ENCODE assay signal across 1 cellular context in the genomic region with DNA sequence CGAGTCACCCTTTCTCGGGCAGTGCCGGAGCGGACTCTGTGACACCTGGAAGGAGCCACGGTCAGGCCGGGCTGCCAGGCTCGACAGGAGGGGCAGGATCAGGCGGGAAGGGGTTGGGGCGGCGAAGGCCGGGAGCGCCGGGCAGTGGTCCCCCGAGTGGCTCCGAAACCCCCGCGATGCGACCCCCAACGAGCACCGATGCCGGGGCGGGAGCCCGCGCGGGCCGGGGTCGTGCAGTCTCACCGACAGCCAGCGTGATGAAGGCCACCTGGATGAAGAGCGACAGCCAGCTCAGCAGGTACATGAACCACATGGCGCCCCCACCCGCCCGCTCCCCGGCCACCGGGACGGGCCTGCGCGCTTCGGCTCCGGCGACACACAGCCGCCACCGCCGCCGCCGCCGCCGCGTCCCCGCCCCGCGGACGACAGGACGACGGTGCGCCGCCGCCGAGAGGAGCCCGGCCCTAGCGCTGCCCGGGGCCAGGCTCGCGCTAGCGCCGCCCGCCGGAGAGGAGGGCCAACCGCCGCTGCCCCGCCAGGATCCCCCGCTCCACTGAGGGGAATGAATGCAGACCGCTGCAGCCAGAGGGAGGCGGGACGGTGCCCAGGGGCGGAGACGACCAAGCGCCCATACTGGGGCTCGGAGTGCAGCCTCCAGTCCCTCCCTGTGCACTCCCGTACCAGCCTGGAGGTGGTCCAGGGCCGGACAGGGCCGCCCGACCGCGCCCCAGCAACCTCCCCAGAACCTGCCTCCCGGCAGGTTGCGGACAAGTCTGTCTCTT.
TF ChIP-seq lines count a peak whose summit lies in the region.

TSS of gene TEX261 (minus strand) at position 429 of the 782 bp plus-strand sequence. CDS start at position 313, 116 bp downstream.

TF ChIP-seq in GM12878, 131 proteins besides CTCF, POLR2A, EP300 and RAD21 (continued from another document and continues in another):
- TF ChIP-seq, protein P1, sequence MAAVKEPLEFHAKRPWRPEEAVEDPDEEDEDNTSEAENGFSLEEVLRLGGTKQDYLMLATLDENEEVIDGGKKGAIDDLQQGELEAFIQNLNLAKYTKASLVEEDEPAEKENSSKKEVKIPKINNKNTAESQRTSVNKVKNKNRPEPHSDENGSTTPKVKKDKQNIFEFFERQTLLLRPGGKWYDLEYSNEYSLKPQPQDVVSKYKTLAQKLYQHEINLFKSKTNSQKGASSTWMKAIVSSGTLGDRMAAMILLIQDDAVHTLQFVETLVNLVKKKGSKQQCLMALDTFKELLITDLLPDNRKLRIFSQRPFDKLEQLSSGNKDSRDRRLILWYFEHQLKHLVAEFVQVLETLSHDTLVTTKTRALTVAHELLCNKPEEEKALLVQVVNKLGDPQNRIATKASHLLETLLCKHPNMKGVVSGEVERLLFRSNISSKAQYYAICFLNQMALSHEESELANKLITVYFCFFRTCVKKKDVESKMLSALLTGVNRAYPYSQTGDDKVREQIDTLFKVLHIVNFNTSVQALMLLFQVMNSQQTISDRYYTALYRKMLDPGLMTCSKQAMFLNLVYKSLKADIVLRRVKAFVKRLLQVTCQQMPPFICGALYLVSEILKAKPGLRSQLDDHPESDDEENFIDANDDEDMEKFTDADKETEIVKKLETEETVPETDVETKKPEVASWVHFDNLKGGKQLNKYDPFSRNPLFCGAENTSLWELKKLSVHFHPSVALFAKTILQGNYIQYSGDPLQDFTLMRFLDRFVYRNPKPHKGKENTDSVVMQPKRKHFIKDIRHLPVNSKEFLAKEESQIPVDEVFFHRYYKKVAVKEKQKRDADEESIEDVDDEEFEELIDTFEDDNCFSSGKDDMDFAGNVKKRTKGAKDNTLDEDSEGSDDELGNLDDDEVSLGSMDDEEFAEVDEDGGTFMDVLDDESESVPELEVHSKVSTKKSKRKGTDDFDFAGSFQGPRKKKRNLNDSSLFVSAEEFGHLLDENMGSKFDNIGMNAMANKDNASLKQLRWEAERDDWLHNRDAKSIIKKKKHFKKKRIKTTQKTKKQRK (IDR thresholded peaks at IDR 0.05; ENCODE audit: low read depth, low read length) = no peak
- TF ChIP-seq SMAD1 (IDR thresholded peaks at IDR 0.05; ENCODE audit: low read depth, partially characterized antibody) (no peak), MAX (IDR thresholded peaks at IDR 0.05; ENCODE audit: low read depth, low read length) (no peak), HCFC1 (IDR thresholded peaks at IDR 0.05; ENCODE audit: low read length) (peak; percentile 64), CBFB (IDR thresholded peaks at IDR 0.05; ENCODE audit: low read depth) (0 out of 2 replicates have a peak, but pooled peaks have one; percentile 4), NR2C1 (IDR thresholded peaks at IDR 0.05) (peak; percentile 37; the same call in 1 of the 2 replicates), SMARCA5 (IDR thresholded peaks at IDR 0.05) (peak; percentile 98), YY1 (IDR thresholded peaks at IDR 0.05; ENCODE audit: low read depth, low read length) (peak; percentile 73), DPF2 (IDR thresholded peaks at IDR 0.05) (no peak), PBX3 (IDR thresholded peaks at IDR 0.05; ENCODE audit: insufficient replicate concordance, low read depth, low read length) (no peak), RFX5 (IDR thresholded peaks at IDR 0.05; ENCODE audit: low read depth, low read length) (no peak), PAX5 (IDR thresholded peaks at IDR 0.05; ENCODE audit: borderline replicate concordance, low read depth, low read length) (0 out of 2 replicates have a peak, but pooled peaks have one; percentile 30), TCF3 (IDR thresholded peaks at IDR 0.05; ENCODE audit: borderline replicate concordance, insufficient read depth, low read depth, low read length) (no peak), ZNF687 (IDR thresholded peaks at IDR 0.05) (0 out of 2 replicates have a peak, but pooled peaks have one; percentile 57), YBX1 (IDR thresholded peaks at IDR 0.05) (no peak), BHLHE40 (IDR thresholded peaks at IDR 0.05; ENCODE audit: borderline replicate concordance in 1 of 2, low read depth in 2 of 2, low read length in 1 of 2) (peak in 1 of 2 experiments; percentile 75; a peak in 2 of 4 replicates), HDAC6 (IDR thresholded peaks at IDR 0.05; ENCODE audit: unreplicated experiment) (no peak), MEF2A (IDR thresholded peaks at IDR 0.05; ENCODE audit: insufficient read depth, low read depth, low read length) (0 out of 2 replicates have a peak, but pooled peaks have one; percentile 17), SREBF2 (IDR thresholded peaks at IDR 0.05; ENCODE audit: low read length) (no peak)
- TF ChIP-seq, protein P2, sequence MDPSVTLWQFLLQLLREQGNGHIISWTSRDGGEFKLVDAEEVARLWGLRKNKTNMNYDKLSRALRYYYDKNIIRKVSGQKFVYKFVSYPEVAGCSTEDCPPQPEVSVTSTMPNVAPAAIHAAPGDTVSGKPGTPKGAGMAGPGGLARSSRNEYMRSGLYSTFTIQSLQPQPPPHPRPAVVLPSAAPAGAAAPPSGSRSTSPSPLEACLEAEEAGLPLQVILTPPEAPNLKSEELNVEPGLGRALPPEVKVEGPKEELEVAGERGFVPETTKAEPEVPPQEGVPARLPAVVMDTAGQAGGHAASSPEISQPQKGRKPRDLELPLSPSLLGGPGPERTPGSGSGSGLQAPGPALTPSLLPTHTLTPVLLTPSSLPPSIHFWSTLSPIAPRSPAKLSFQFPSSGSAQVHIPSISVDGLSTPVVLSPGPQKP (IDR thresholded peaks at IDR 0.05; ENCODE audit: low read depth, low read length) = no peak
- TF ChIP-seq, protein P3, sequence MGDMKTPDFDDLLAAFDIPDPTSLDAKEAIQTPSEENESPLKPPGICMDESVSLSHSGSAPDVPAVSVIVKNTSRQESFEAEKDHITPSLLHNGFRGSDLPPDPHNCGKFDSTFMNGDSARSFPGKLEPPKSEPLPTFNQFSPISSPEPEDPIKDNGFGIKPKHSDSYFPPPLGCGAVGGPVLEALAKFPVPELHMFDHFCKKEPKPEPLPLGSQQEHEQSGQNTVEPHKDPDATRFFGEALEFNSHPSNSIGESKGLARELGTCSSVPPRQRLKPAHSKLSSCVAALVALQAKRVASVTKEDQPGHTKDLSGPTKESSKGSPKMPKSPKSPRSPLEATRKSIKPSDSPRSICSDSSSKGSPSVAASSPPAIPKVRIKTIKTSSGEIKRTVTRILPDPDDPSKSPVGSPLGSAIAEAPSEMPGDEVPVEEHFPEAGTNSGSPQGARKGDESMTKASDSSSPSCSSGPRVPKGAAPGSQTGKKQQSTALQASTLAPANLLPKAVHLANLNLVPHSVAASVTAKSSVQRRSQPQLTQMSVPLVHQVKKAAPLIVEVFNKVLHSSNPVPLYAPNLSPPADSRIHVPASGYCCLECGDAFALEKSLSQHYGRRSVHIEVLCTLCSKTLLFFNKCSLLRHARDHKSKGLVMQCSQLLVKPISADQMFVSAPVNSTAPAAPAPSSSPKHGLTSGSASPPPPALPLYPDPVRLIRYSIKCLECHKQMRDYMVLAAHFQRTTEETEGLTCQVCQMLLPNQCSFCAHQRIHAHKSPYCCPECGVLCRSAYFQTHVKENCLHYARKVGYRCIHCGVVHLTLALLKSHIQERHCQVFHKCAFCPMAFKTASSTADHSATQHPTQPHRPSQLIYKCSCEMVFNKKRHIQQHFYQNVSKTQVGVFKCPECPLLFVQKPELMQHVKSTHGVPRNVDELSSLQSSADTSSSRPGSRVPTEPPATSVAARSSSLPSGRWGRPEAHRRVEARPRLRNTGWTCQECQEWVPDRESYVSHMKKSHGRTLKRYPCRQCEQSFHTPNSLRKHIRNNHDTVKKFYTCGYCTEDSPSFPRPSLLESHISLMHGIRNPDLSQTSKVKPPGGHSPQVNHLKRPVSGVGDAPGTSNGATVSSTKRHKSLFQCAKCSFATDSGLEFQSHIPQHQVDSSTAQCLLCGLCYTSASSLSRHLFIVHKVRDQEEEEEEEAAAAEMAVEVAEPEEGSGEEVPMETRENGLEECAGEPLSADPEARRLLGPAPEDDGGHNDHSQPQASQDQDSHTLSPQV (IDR thresholded peaks at IDR 0.05) = peak; percentile 53; the same call in 1 of the 2 replicates
- TF ChIP-seq, protein P4, sequence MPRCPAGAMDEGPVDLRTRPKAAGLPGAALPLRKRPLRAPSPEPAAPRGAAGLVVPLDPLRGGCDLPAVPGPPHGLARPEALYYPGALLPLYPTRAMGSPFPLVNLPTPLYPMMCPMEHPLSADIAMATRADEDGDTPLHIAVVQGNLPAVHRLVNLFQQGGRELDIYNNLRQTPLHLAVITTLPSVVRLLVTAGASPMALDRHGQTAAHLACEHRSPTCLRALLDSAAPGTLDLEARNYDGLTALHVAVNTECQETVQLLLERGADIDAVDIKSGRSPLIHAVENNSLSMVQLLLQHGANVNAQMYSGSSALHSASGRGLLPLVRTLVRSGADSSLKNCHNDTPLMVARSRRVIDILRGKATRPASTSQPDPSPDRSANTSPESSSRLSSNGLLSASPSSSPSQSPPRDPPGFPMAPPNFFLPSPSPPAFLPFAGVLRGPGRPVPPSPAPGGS (IDR thresholded peaks at IDR 0.05; ENCODE audit: borderline replicate concordance, insufficient read depth, low read depth, low read length, poor library complexity, severe bottlenecking) = no peak
- TF ChIP-seq, protein P5, sequence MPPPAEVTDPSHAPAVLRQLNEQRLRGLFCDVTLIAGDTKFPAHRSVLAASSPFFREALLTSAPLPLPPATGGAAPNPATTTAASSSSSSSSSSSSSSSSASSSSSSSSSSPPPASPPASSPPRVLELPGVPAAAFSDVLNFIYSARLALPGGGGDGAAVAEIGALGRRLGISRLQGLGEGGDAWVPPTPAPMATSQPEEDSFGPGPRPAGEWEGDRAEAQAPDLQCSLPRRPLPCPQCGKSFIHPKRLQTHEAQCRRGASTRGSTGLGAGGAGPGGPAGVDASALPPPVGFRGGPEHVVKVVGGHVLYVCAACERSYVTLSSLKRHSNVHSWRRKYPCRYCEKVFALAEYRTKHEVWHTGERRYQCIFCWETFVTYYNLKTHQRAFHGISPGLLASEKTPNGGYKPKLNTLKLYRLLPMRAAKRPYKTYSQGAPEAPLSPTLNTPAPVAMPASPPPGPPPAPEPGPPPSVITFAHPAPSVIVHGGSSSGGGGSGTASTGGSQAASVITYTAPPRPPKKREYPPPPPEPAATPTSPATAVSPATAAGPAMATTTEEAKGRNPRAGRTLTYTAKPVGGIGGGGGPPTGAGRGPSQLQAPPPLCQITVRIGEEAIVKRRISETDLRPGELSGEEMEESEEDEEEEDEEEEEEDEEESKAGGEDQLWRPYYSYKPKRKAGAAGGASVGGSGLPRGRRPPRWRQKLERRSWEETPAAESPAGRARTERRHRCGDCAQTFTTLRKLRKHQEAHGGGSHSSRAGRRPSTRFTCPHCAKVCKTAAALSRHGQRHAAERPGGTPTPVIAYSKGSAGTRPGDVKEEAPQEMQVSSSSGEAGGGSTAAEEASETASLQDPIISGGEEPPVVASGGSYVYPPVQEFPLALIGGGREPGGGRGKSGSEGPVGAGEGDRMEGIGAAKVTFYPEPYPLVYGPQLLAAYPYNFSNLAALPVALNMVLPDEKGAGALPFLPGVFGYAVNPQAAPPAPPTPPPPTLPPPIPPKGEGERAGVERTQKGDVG (CRISPR knock-in tag; IDR thresholded peaks at IDR 0.05) = no peak
- TF ChIP-seq, protein P6, sequence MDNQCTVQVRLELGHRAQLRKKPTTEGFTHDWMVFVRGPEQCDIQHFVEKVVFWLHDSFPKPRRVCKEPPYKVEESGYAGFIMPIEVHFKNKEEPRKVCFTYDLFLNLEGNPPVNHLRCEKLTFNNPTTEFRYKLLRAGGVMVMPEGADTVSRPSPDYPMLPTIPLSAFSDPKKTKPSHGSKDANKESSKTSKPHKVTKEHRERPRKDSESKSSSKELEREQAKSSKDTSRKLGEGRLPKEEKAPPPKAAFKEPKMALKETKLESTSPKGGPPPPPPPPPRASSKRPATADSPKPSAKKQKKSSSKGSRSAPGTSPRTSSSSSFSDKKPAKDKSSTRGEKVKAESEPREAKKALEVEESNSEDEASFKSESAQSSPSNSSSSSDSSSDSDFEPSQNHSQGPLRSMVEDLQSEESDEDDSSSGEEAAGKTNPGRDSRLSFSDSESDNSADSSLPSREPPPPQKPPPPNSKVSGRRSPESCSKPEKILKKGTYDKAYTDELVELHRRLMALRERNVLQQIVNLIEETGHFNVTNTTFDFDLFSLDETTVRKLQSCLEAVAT (IDR thresholded peaks at IDR 0.05) = no peak
